ENCODE assay signal across 5 cellular contexts in genomic region chr17:41810659-41811548, GRCh38.
DNase-seq lines count a peak whose midpoint lies in the region; TF ChIP-seq lines count a peak whose summit lies in the region.

No MANE protein-coding gene starts in this region.

- H3K27me3 ChIP-seq in KMS-11 (ENCODE audit: insufficient read depth, low read depth) (no peaks in the 10 kb centered on the region; the same call in 1 of the 2 replicates), parathyroid adenoma (ENCODE audit: control insufficient read depth, insufficient read depth, low read length) (no peaks in the 10 kb centered on the region)

- no peaks in the 10 kb centered on the region for H3K9me3 ChIP-seq in parathyroid adenoma (ENCODE audit: control insufficient read depth, low read length)

- H3K4me3 ChIP-seq in KMS-11 (IDR thresholded peaks at IDR 0.05; ENCODE audit: insufficient read depth, low read depth, low read length) (peak overlapping the region; percentile 42), coronary artery (peak overlapping the region; percentile 95), parathyroid adenoma (ENCODE audit: low read depth, low read length) (peak overlapping the region; percentile 74)

- H2AFZ ChIP-seq in KMS-11 (ENCODE audit: low read depth) (peak overlapping the region; percentile 95), parathyroid adenoma (peak overlapping the region; percentile 99)

- H3K27ac ChIP-seq in KMS-11 (peak overlapping the region; percentile 38; the same call in 1 of the 2 replicates), coronary artery (peak overlapping the region; percentile 51 to 90), parathyroid adenoma (peak overlapping the region; percentile 70)

- H3K36me3 ChIP-seq in KMS-11 (ENCODE audit: insufficient read depth) (no peaks in the 10 kb centered on the region), parathyroid adenoma (ENCODE audit: control insufficient read depth, insufficient read depth, low read length) (no peaks in the 10 kb centered on the region)

- H3K4me2 ChIP-seq in KMS-11: peak overlapping the region; percentile 72
- peak overlapping the region; percentile 80 for H3K4me2 ChIP-seq in parathyroid adenoma (ENCODE audit: low read length)

- TF ChIP-seq CTCF in KMS-11 (conservative IDR thresholded peaks at IDR 0.05; ENCODE audit: low read depth, low read length) (no peak; the same call in none of the 2 replicates), coronary artery (IDR thresholded peaks at IDR 0.05) (no peak), parathyroid adenoma (IDR thresholded peaks at IDR 0.05) (no peak)

- H3K4me1 ChIP-seq in KMS-11 (ENCODE audit: low read depth, poor library complexity, severe bottlenecking) (peaks cover 23% of the 10 kb centered on the region), parathyroid adenoma (peaks cover 12% of the 10 kb centered on the region)

- peak overlapping the region; percentile 78 for H3K9ac ChIP-seq in KMS-11
- no peak overlapping the region for H3K9ac ChIP-seq in parathyroid adenoma

- H3K79me2 ChIP-seq in KMS-11 (ENCODE audit: insufficient read depth, low read depth): peaks cover 5% of the 10 kb centered on the region; the same call in 1 of the 2 replicates
- H3K79me2 ChIP-seq in parathyroid adenoma: no peaks in the 10 kb centered on the region

- no peak for DNase-seq in coronary artery (ENCODE audit: low spot score)
- no peak for DNase-seq in NCI-H1417 (lab: John Stamatoyannopoulos, UW)
- DNase-seq in dedifferentiated amniotic fluid mesenchymal stem cell (ENCODE audit: extremely low spot score): no peak

- H4K20me1 ChIP-seq in KMS-11 (ENCODE audit: insufficient read depth): no peaks in the 10 kb centered on the region

Comparison
In these comparisons a context has a peak if more than half of its experiments do, and no peak if none do; other contexts are left out.
1. H3K4me3 ChIP-seq: peak in every context shown above with its lines; median percentile 95 in coronary artery; 74 in parathyroid adenoma; 42 in KMS-11.